8 cellular contexts compared by ENCODE assay signal in the genomic region with DNA sequence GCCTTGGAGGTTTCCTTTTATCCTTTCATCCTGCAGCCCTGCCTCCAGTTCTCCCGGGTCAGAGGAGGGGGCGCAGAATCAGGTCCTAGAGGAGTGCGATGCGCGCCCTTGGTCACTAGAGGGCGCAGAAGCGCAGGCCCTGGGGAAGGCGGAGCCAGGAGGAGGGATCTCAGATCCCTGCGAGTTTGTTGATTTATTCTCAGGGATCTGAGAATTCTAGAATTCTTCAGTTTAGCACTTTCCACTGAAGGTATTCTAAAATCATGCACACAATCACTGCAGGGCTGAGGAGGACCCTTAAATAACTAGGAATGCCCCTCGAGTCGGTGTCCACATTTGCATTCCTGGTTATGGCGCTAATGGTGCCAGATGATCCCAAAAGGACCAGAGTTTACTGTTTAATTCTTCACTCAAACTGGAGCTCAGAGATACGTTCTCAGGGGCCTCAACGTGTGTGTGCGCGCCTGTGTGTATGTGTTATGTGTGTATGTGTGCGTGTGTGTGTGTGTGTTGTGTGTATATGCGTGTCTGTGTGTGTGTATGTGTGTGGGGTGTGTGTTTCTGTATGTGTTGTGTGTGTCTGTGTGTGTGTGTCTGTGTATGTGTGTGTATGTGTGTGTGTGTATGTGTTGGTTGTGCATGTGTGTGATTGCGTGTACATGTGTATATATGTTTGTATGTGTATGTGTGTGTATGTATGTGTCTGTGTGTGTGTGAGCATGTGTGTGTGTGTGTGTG. TPM values are rescaled to one million over a fixed set of nuclear protein-coding genes. Genes with fewer than 3 reads are reported as not detected.
DNase-seq lines count a peak whose midpoint lies in the region; ATAC-seq and TF ChIP-seq lines count a peak whose summit lies in the region.

No MANE protein-coding gene starts in this region.

- H3K36me3 Mint-ChIP-seq in central memory CD8-positive, alpha-beta T cell (ENCODE audit: insufficient read depth) = peaks cover 3% of the 10 kb centered on the region

- H3K27me3 ChIP-seq in left lung = peaks cover 0 to 7% of the 10 kb centered on the region in 2 donors

- H3K27me3 Mint-ChIP-seq in central memory CD8-positive, alpha-beta T cell = peaks cover 27% of the 10 kb centered on the region

- no peaks in the 10 kb centered on the region for H3K9me3 Mint-ChIP-seq in central memory CD8-positive, alpha-beta T cell

- peak; percentile 82 for ATAC-seq in HG02678 (IDR thresholded peaks at IDR 0.05; ENCODE audit: unreplicated experiment)
- peak; percentile 83 to 84 for ATAC-seq in activated CD4-positive, CD25-positive, alpha-beta regulatory T cell treated with anti-CD3 and anti-CD28 coated beads, Interleukin-2, amount 50 U/mL, for 24 hours
- peak; percentile 73 for ATAC-seq in central memory CD8-positive, alpha-beta T cell (replicated peaks; ENCODE audit: extremely low read depth, poor library complexity, severe bottlenecking)
- ATAC-seq in left lung = peak; percentile 99

- peaks cover 10% of the 10 kb centered on the region for H3K4me1 Mint-ChIP-seq in central memory CD8-positive, alpha-beta T cell

- peak; percentile 90 to 95 for TF ChIP-seq CTCF in left lung (IDR thresholded peaks at IDR 0.05)

- H3K27ac Mint-ChIP-seq in central memory CD8-positive, alpha-beta T cell (ENCODE audit: low read depth) = no peak overlapping the region

- DNase-seq in NCI-H82 (lab: John Stamatoyannopoulos, UW) = peak; percentile 89
- no peak for DNase-seq in NCI-H82 treated with DMSO at 0.1 percent for 48 hours (lab: John Stamatoyannopoulos, UW; ENCODE audit: unreplicated experiment)
- DNase-seq in NCI-H1092 treated with DMSO at 0.1 percent for 48 hours (lab: John Stamatoyannopoulos, UW) = peak; percentile 57
- peak in 1 of 2 donors; percentile 46 for DNase-seq in central memory CD8-positive, alpha-beta T cell (ENCODE audit: low spot score in 2 of 2)
- DNase-seq in left lung = peak; percentile 59 to 93
- DNase-seq in stimulated activated CD4-positive, alpha-beta T cell treated with anti-CD3 and anti-CD28 coated beads, TNF-alpha, amount 100 ng/mL, for 1 hour (ENCODE audit: low read depth in 3 of 3, low spot score in 1 of 3) = peak; percentile 21 to 53 (median 26)

- intact Hi-C loops in left lung (cut with DNase I) = no loop called here

- H3K27ac ChIP-seq in left lung = no peak overlapping the region

- no peak overlapping the region for H3K4me3 ChIP-seq in left lung

- H3K36me3 ChIP-seq in left lung = no peaks in the 10 kb centered on the region

- no peak overlapping the region for H3K4me3 Mint-ChIP-seq in central memory CD8-positive, alpha-beta T cell

- H3K4me1 ChIP-seq in left lung = peaks cover 0 to 6% of the 10 kb centered on the region in 2 donors

- no peaks in the 10 kb centered on the region for H3K9me3 ChIP-seq in left lung

RNA-seq across cellular contexts. Expression of gene ELAC2, which starts 6.9 kb away (rescaled TPM):
- total RNA-seq in left lung = 10 to 100 TPM; 40.0 to 52.3 TPM
